In the genomic region with DNA sequence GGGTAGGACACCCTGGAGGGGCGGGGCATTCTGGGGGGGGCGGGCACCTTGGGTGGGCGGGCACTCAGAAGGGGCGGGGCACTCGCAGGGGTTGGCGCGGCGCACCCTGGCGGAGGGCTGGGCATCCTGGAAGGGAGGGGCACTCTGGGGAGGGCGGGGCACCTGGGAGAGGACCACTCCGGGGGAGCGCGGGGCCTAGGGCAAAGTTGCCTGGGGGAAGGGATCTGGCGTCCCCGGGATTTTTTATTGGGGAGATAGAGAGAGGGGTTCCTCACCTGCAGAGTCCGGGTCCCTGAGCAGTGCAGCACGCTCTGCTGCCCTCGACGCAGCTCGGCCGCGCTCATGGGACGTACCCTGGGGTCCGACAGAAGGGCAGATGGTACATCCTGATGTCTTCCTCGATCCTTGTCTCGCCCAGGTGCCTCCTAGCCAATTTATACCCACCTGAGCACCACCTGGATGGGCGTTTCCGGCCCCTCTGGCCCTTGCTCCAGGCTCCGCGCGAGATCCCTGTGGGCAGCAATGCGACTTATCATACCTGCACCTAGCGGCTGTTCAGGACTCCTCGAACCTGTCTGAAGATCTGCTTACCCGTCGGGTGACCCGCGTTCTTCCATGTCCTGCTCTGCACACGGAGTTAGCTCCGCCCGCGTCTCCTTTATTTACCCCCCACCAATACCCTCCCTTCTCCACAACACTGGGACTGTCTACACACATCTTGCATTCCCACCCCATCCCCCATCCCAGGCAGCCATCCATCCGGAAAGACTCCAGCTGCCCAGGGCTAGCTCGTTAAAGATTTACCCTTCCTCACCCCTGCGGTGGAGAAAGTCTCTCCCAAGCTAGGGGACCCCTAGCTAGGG, we compare ENCODE assay signal across 8 cellular contexts. TPM values are rescaled to one million over a fixed set of nuclear protein-coding genes. Genes with fewer than 3 reads are reported as not detected.
DNase-seq lines count a peak whose midpoint lies in the region; ATAC-seq and TF ChIP-seq lines count a peak whose summit lies in the region.

A gene (minus strand): TSS at position 633 of the 863 bp plus-strand sequence. CDS start 16 bp downstream, at position 617.

- CTCF ChIA-PET in PC-9 (lab: Charles Lee): no interaction called here

- TF ChIP-seq CTCF in tibial nerve (IDR thresholded peaks at IDR 0.05) (no peak), PC-9 (conservative IDR thresholded peaks at IDR 0.05) (no peak)

- no peak within 1 kb of the TSS for H3K27ac Mint-ChIP-seq in dendritic cell treated with granulocyte-macrophage colony-stimulating factor and Interleukin-4, amounts not matched to agents 40 ng/mL and 50 ng/mL, for 4 days
- no peak within 1 kb of the TSS for H3K27ac Mint-ChIP-seq in memory B cell

- H3K36me3 Mint-ChIP-seq in dendritic cell treated with granulocyte-macrophage colony-stimulating factor and Interleukin-4, amounts not matched to agents 40 ng/mL and 50 ng/mL, for 4 days (ENCODE audit: low read depth): no peaks in the 10 kb centered on the region
- H3K36me3 Mint-ChIP-seq in memory B cell: peaks cover 2% of the 10 kb centered on the region

- no peak within 1 kb of the TSS for H3K4me2 ChIP-seq in PC-9

- H3K27ac ChIP-seq in tibial nerve: no peak within 1 kb of the TSS
- H3K27ac ChIP-seq in PC-9: no peak within 1 kb of the TSS

- TF ChIP-seq EP300 in tibial nerve (IDR thresholded peaks at IDR 0.05): no peak

- 20 to 24% methylated on average over 32 to 44 of the region's 45 CpGs for WGBS in tibial nerve, 2 donors

- no peak within 1 kb of the TSS for H2AFZ ChIP-seq in PC-9

- H3K36me3 ChIP-seq in tibial nerve: no peaks in the 10 kb centered on the region
- no peaks in the 10 kb centered on the region for H3K36me3 ChIP-seq in PC-9 (ENCODE audit: low read depth)

- H4K20me1 ChIP-seq in PC-9 (ENCODE audit: insufficient read depth): no peaks in the 10 kb centered on the region

- intact Hi-C loops in dendritic cell treated with granulocyte-macrophage colony-stimulating factor and Interleukin-4, amounts not matched to agents 40 ng/mL and 50 ng/mL, for 4 days (cut with micrococcal nuclease): no loop called here
- intact Hi-C loops in PC-9 (cut with micrococcal nuclease; ENCODE audit: unreplicated experiment): no loop called here

- POLR2A ChIA-PET in PC-9 (lab: Charles Lee; ENCODE audit: unreplicated experiment): interaction anchor here (0.6 kb wide), 1 partner anchor 437 kb away, joined by 26 read pairs; no protein-coding TSS in a partner anchor

- H3K9me3 ChIP-seq in tibial nerve: peaks cover 0 to 18% (median 2%) of the 10 kb centered on the region in 4 donors
- H3K9me3 ChIP-seq in PC-9 (ENCODE audit: insufficient read depth, low read depth): peaks cover 4% of the 10 kb centered on the region

- H3F3A ChIP-seq in PC-9 (ENCODE audit: insufficient read depth, low read depth): no peaks in the 10 kb centered on the region

- DNase-seq in DMS79 (lab: John Stamatoyannopoulos, UW): peak; percentile 50
- DNase-seq in NCI-H526 (lab: John Stamatoyannopoulos, UW): peak; percentile 78 to 91
- no peak for DNase-seq in memory B cell (ENCODE audit: low spot score in 2 of 2)
- no peak for DNase-seq in tibial nerve (ENCODE audit: low spot score in 2 of 2)
- DNase-seq in PC-9: no peak

- no TSS peak for BruUV-seq in PC-9 (replicated peaks; lab: Mats Ljungman, UMichigan)

- peak within 1 kb of the TSS; percentile 48 for H3K4me3 Mint-ChIP-seq in dendritic cell treated with granulocyte-macrophage colony-stimulating factor and Interleukin-4, amounts not matched to agents 40 ng/mL and 50 ng/mL, for 4 days
- peak within 1 kb of the TSS; percentile 9 for H3K4me3 Mint-ChIP-seq in memory B cell

- H3K4me1 ChIP-seq in tibial nerve (peaks cover 0 to 18% (median 5%) of the 10 kb centered on the region in 4 donors), PC-9 (replicated peaks; ENCODE audit: insufficient read depth) (no peaks in the 10 kb centered on the region)

- H3K9me3 Mint-ChIP-seq in dendritic cell treated with granulocyte-macrophage colony-stimulating factor and Interleukin-4, amounts not matched to agents 40 ng/mL and 50 ng/mL, for 4 days: peaks cover 9% of the 10 kb centered on the region
- peaks cover 3% of the 10 kb centered on the region for H3K9me3 Mint-ChIP-seq in memory B cell

- peaks cover 49% of the 10 kb centered on the region for H3K27me3 Mint-ChIP-seq in dendritic cell treated with granulocyte-macrophage colony-stimulating factor and Interleukin-4, amounts not matched to agents 40 ng/mL and 50 ng/mL, for 4 days
- H3K27me3 Mint-ChIP-seq in memory B cell: peaks cover 15% of the 10 kb centered on the region

- no peaks in the 10 kb centered on the region for H3K9me2 ChIP-seq in PC-9 (ENCODE audit: insufficient read depth)

- H3K79me2 ChIP-seq in PC-9 (ENCODE audit: low read depth): no peaks in the 10 kb centered on the region

- peak within 1 kb of the TSS; percentile 12 to 57 (median 37) for H3K4me3 ChIP-seq in tibial nerve
- no peak within 1 kb of the TSS for H3K4me3 ChIP-seq in PC-9

- TF ChIP-seq POLR2A in tibial nerve (IDR thresholded peaks at IDR 0.05): no peak

- H3K27me3 ChIP-seq in tibial nerve (peaks cover 0 to 31% of the 10 kb centered on the region in 2 donors), PC-9 (ENCODE audit: insufficient read depth, low read depth) (no peaks in the 10 kb centered on the region)

- ATAC-seq in memory B cell (ENCODE audit: low read depth) (peak; percentile 38), HG02678 (IDR thresholded peaks at IDR 0.05; ENCODE audit: unreplicated experiment) (no peak), GM19463 (IDR thresholded peaks at IDR 0.05; ENCODE audit: unreplicated experiment) (no peak)

- H3K4me1 Mint-ChIP-seq in dendritic cell treated with granulocyte-macrophage colony-stimulating factor and Interleukin-4, amounts not matched to agents 40 ng/mL and 50 ng/mL, for 4 days (ENCODE audit: low read depth): no peaks in the 10 kb centered on the region
- peaks cover 7% of the 10 kb centered on the region for H3K4me1 Mint-ChIP-seq in memory B cell

RNA-seq across cellular contexts. Expression of the gene that starts here (rescaled TPM):
- not detected for total RNA-seq in tibial nerve
- not detected in 2 replicates for total RNA-seq in PC-9 (2021)

Comparison
In these comparisons a context has a peak if more than half of its experiments do, and no peak if none do; other contexts are left out.
1. DNase-seq: peak in DMS79 (single experiment) and NCI-H526 (2 of 2); none in memory B cell (0 of 2), tibial nerve (0 of 2) and PC-9 (0 of 2).